ENCODE assay signal across 8 cellular contexts in the genomic region with DNA sequence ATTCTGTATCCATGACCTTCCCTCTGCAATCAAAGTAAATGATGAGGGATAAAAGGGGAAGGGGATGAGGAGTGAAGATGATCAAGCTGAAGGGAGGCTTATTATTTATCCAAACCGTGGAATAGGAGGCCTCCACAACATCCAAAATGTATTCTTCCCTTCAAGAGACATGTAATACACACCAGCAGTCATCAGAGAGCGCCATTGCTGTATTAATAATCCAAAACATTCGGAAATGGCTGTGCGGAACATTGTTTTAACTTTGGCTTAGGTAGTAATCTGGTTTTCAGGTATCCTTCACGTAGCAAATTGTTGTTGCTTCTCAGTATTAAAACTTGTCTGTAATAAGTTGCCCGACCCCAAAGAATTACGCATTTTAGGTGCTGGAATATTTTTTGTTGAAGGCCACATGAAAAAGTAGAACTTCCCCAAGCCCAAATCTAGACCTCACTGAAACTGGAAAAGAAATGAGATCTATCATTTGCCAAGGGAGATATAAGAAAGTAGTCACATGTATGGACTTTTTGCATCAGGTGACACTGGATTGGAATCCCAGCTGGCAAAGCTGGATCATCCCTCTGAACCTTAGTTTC. TPM values are rescaled to one million over a fixed set of nuclear protein-coding genes. Genes with fewer than 3 reads are reported as not detected.
DNase-seq lines count a peak whose midpoint lies in the region; ATAC-seq and TF ChIP-seq lines count a peak whose summit lies in the region.

No MANE protein-coding gene starts in this region.

- H3K9me3 ChIP-seq in left ventricle myocardium inferior (replicated peaks) (no peaks in the 10 kb centered on the region), T-helper 17 cell (ENCODE audit: control insufficient read depth, low read length, poor library complexity, severe bottlenecking) (no peaks in the 10 kb centered on the region), tibial artery (no peaks in the 10 kb centered on the region)

- DNase-seq in left ventricle myocardium inferior (no peak), Right ventricle myocardium inferior (ENCODE audit: missing footprints) (no peak), NCI-H1092 (lab: John Stamatoyannopoulos, UW) (peak; percentile 37), T-helper 17 cell (peak in 1 of 3 donors; percentile 39), cerebellar cortex (ENCODE audit: low spot score) (peak; percentile 82), medulla oblongata (ENCODE audit: extremely low spot score) (peak; percentile 88), tibial artery (peak in 1 of 2 donors; percentile 49), NK-92 (lab: John Stamatoyannopoulos, UW; ENCODE audit: unreplicated experiment) (no peak)

- TF ChIP-seq CTCF in left ventricle myocardium inferior (IDR thresholded peaks at IDR 0.05; ENCODE audit: borderline replicate concordance) (peak; percentile 85), tibial artery (IDR thresholded peaks at IDR 0.05) (peak; percentile 73 to 92)

- H3K27me3 ChIP-seq in left ventricle myocardium inferior (ENCODE audit: low read depth) (no peaks in the 10 kb centered on the region), tibial artery (peaks cover 0 to 5% of the 10 kb centered on the region in 2 donors)

- peaks cover 34% of the 10 kb centered on the region for H3K4me1 ChIP-seq in left ventricle myocardium inferior
- peaks cover 0 to 17% (median 17%) of the 10 kb centered on the region in 4 donors for H3K4me1 ChIP-seq in tibial artery

- H3K36me3 ChIP-seq in left ventricle myocardium inferior = no peaks in the 10 kb centered on the region
- H3K36me3 ChIP-seq in tibial artery = peaks cover 0 to 3% (median 0%) of the 10 kb centered on the region in 3 donors

- no peak overlapping the region for H3K27ac ChIP-seq in left ventricle myocardium inferior (replicated peaks)
- H3K27ac ChIP-seq in tibial artery = no peak overlapping the region

- H3K36me3 Mint-ChIP-seq in T-helper 17 cell (ENCODE audit: low read depth) = no peaks in the 10 kb centered on the region

- no peak for ATAC-seq in Right ventricle myocardium inferior
- ATAC-seq in T-helper 17 cell = no peak

- no peak overlapping the region for H3K4me3 Mint-ChIP-seq in T-helper 17 cell

- H3K27ac Mint-ChIP-seq in T-helper 17 cell = peak overlapping the region; percentile 27

- H3K27me3 Mint-ChIP-seq in T-helper 17 cell = peaks cover 4% of the 10 kb centered on the region

- H3K4me3 ChIP-seq in left ventricle myocardium inferior (no peak overlapping the region), tibial artery (no peak overlapping the region)

- H3K4me1 Mint-ChIP-seq in T-helper 17 cell = peaks cover 18% of the 10 kb centered on the region

- intact Hi-C loops in left ventricle myocardium inferior (cut with micrococcal nuclease) = loop anchor here (2.0 kb wide), 1 partner anchor 354 kb away; no protein-coding TSS in a partner anchor
- intact Hi-C loops in Right ventricle myocardium inferior (cut with DNase I) = loop anchor here (1.0 to 5.0 kb wide), 4 partner anchors 143 to 693 kb away; a partner anchor contains a TSS
- intact Hi-C loops in tibial artery (cut with DNase I; ENCODE audit: low total_unique reads) = loop anchor here (5.0 kb wide), 1 partner anchor 268 kb away; a partner anchor contains a TSS

RNA-seq across cellular contexts. Expression of a gene that starts 2.6 kb away (rescaled TPM):
- total RNA-seq in left ventricle myocardium inferior (48.7 TPM), Right ventricle myocardium inferior (46.4 TPM), T-helper 17 cell (10 to 100 TPM; 21.8 TPM)

Comparison
In these comparisons a context has a peak if more than half of its experiments do, and no peak if none do; other contexts are left out.
1. DNase-seq: peak in NCI-H1092 (single experiment), cerebellar cortex (single experiment) and medulla oblongata (single experiment); none in left ventricle myocardium inferior (single experiment), Right ventricle myocardium inferior (single experiment) and NK-92 (single experiment).